ENCODE assay signal across 8 cellular contexts in the genomic region with DNA sequence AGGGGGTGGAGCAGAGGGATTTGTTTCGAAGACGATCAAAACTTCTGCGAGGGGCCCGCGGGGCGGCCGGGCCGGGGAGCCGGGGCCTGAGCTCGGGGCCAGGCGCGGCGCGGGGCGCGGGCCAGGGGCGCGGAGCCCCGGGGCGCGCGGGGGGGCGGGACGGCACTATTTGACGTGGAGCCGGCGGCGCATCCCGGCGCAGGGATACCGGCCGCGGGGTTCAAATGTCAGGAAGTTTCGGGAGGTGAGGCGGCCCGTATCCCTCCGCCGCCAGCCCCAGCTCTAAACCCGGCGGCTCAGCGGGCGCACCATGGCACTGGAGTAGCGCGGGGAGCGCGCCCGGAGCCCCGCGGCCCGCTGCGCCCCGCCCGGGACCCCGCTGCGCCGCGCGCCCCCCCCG. TPM values are rescaled to one million over a fixed set of nuclear protein-coding genes. Genes with fewer than 3 reads are reported as not detected.
DNase-seq lines count a peak whose midpoint lies in the region; ATAC-seq and TF ChIP-seq lines count a peak whose summit lies in the region.

TSS of gene LMX1B (plus strand) at position 273 of the 400 bp plus-strand sequence. CDS start 522 bp downstream, outside the sequence.

- H3K23me2 ChIP-seq in H9 (ENCODE audit: insufficient read length, low read depth, low read length, poor library complexity, severe bottlenecking), result peaks cover 28% of the 10 kb centered on the region

- peaks cover 0 to 4% of the 10 kb centered on the region in 2 experiments; a peak in 1 of 5 replicates for H3K9me3 Mint-ChIP-seq in H9
- no peaks in the 10 kb centered on the region for H3K9me3 Mint-ChIP-seq in activated naive CD8-positive, alpha-beta T cell treated with anti-CD3 and anti-CD28 coated beads, Interleukin-2, amount 50 U/mL, for 24 hours

- H3K18ac ChIP-seq in H9 (ENCODE audit: insufficient read length, low read depth, low read length), result no peak within 1 kb of the TSS

- H2AFZ ChIP-seq in H9 (ENCODE audit: low read length), result no peak within 1 kb of the TSS

- no peak within 1 kb of the TSS for H4K91ac ChIP-seq in H9 (ENCODE audit: insufficient read length, low read depth, low read length)

- DNase-seq in ACHN, result peak; percentile 68
- DNase-seq in H9, result peak; percentile 72
- no peak for DNase-seq in activated naive CD8-positive, alpha-beta T cell treated with anti-CD3 and anti-CD28 coated beads, Interleukin-2, amount 50 U/mL, for 24 hours
- peak; percentile 56 for DNase-seq in iris pigment epithelial cell (ENCODE audit: low read depth)
- DNase-seq in DMS79 treated with DMSO at 0.1 percent for 48 hours (lab: John Stamatoyannopoulos, UW), result no peak
- no peak for DNase-seq in activated CD4-positive, CD25-positive, alpha-beta regulatory T cell (lab: John Stamatoyannopoulos, UW)
- no peak for DNase-seq in NCI-H2107 (lab: John Stamatoyannopoulos, UW)

- H3K23ac ChIP-seq in H9 (ENCODE audit: insufficient read length, low read depth, low read length), result no peak within 1 kb of the TSS

- H3K4ac ChIP-seq in H9 (ENCODE audit: low read depth, low read length), result no peak within 1 kb of the TSS

- no peak within 1 kb of the TSS for H2AK5ac ChIP-seq in H9 (ENCODE audit: insufficient read length, low read length)

- no peak within 1 kb of the TSS; a peak in 1 of 7 replicates for H3K27ac Mint-ChIP-seq in H9
- no peak within 1 kb of the TSS for H3K27ac Mint-ChIP-seq in activated naive CD8-positive, alpha-beta T cell treated with anti-CD3 and anti-CD28 coated beads, Interleukin-2, amount 50 U/mL, for 24 hours

- WGBS in H9 (ENCODE audit: extremely low coverage, insufficient read length, low lambda C conversion rate), result no CpG with 5 or more reads among the region's 59 CpGs

- H3K27me3 ChIP-seq in H9 (ENCODE audit: insufficient read depth, low read length), result peaks cover 87% of the 10 kb centered on the region

- no peak within 1 kb of the TSS for H2BK12ac ChIP-seq in H9 (ENCODE audit: insufficient read length, low read depth, low read length)

- no peaks in the 10 kb centered on the region for H4K20me1 ChIP-seq in H9 (ENCODE audit: control insufficient read depth, insufficient read depth, insufficient read length)

- H3K4me1 Mint-ChIP-seq in H9, result peaks cover 42 to 58% of the 10 kb centered on the region in 2 experiments
- peaks cover 28% of the 10 kb centered on the region for H3K4me1 Mint-ChIP-seq in activated naive CD8-positive, alpha-beta T cell treated with anti-CD3 and anti-CD28 coated beads, Interleukin-2, amount 50 U/mL, for 24 hours

- H3K56ac ChIP-seq in H9 (ENCODE audit: insufficient read length, low read depth, low read length), result no peak within 1 kb of the TSS

- H3K4me2 ChIP-seq in H9 (ENCODE audit: insufficient read depth, insufficient read length, low read length), result peak within 1 kb of the TSS; percentile 64

- in situ Hi-C loops in ACHN (cut with HindIII; ENCODE audit: low pct_ligation_motif_present, low pct_unique_long_range_greater_than_20kb, low sequenced_read_pairs), result no loop called here

- H3K4me1 ChIP-seq in H9 (ENCODE audit: insufficient read depth, low read length), result peaks cover 3% of the 10 kb centered on the region; the same call in 1 of the 2 replicates

- H3K36me3 Mint-ChIP-seq in H9 (ENCODE audit: insufficient read depth in 1 of 3, low read depth in 3 of 3), result no peaks in the 10 kb centered on the region
- no peaks in the 10 kb centered on the region for H3K36me3 Mint-ChIP-seq in activated naive CD8-positive, alpha-beta T cell treated with anti-CD3 and anti-CD28 coated beads, Interleukin-2, amount 50 U/mL, for 24 hours (ENCODE audit: low read depth)

- no peak within 1 kb of the TSS for H3T11ph ChIP-seq in H9 (ENCODE audit: low read length)

- no peak within 1 kb of the TSS for H2BK15ac ChIP-seq in H9 (ENCODE audit: low read depth, low read length)

- no peak within 1 kb of the TSS for H4K5ac ChIP-seq in H9 (ENCODE audit: insufficient read length, low read depth, low read length)

- H3K79me2 ChIP-seq in H9 (ENCODE audit: insufficient read depth, low read length), result no peaks in the 10 kb centered on the region

- H3K27ac ChIP-seq in H9 (ENCODE audit: insufficient read length, low read depth, low read length), result no peak within 1 kb of the TSS

- no peak within 1 kb of the TSS; the same call in 1 of the 2 replicates for H3K14ac ChIP-seq in H9 (ENCODE audit: insufficient read depth, low read length)

- H3K27me3 Mint-ChIP-seq in H9 (ENCODE audit: low read depth), result peaks cover 92% of the 10 kb centered on the region
- peaks cover 76% of the 10 kb centered on the region for H3K27me3 Mint-ChIP-seq in activated naive CD8-positive, alpha-beta T cell treated with anti-CD3 and anti-CD28 coated beads, Interleukin-2, amount 50 U/mL, for 24 hours

- no peak for ATAC-seq in activated naive CD8-positive, alpha-beta T cell treated with anti-CD3 and anti-CD28 coated beads, Interleukin-2, amount 50 U/mL, for 24 hours
- ATAC-seq in HG03280 (IDR thresholded peaks at IDR 0.05; ENCODE audit: unreplicated experiment), result no peak

- no peak within 1 kb of the TSS for H2BK5ac ChIP-seq in H9 (ENCODE audit: insufficient read length, low read length)

- H2BK120ac ChIP-seq in H9 (ENCODE audit: low read depth, low read length, poor library complexity, severe bottlenecking), result no peak within 1 kb of the TSS

- no peaks in the 10 kb centered on the region for H3K9me3 ChIP-seq in H9 (ENCODE audit: control insufficient read depth, low read depth, low read length)

- no peak for TF ChIP-seq CTCF in H9 (conservative IDR thresholded peaks at IDR 0.05)

- H3K9ac ChIP-seq in H9 (ENCODE audit: extremely low read depth, insufficient read length, low read length), result no peak within 1 kb of the TSS

- no peaks in the 10 kb centered on the region for H3K79me1 ChIP-seq in H9 (ENCODE audit: insufficient read depth, low read depth, low read length, poor library complexity, severe bottlenecking)

- no peak within 1 kb of the TSS for H4K8ac ChIP-seq in H9 (replicated peaks; ENCODE audit: insufficient read length, low read depth, low read length)

- no peak within 1 kb of the TSS for H2BK20ac ChIP-seq in H9 (ENCODE audit: low read depth, low read length, poor library complexity, severe bottlenecking)

- peak within 1 kb of the TSS; percentile 50 to 82 for H3K4me3 Mint-ChIP-seq in H9
- H3K4me3 Mint-ChIP-seq in activated naive CD8-positive, alpha-beta T cell treated with anti-CD3 and anti-CD28 coated beads, Interleukin-2, amount 50 U/mL, for 24 hours, result peak within 1 kb of the TSS; percentile 48

RNA-seq across cellular contexts. Expression of gene LMX1B, which starts in this region (rescaled TPM):
- 0.70 and 0.85 TPM in 2 replicates for total RNA-seq in H9 (2021)

Comparison
In these comparisons a context has a peak if more than half of its experiments do, and no peak if none do; other contexts are left out.
1. Peak in DNase-seq and H3K4me2 ChIP-seq in H9; RNA of the gene not detected or under 1 TPM.
2. DNase-seq: peak in ACHN (single experiment) and iris pigment epithelial cell (single experiment); none in activated naive CD8-positive, alpha-beta T cell treated with anti-CD3 and anti-CD28 coated beads, Interleukin-2, amount 50 U/mL, for 24 hours (single experiment), DMS79 treated with DMSO at 0.1 percent for 48 hours (single experiment), activated CD4-positive, CD25-positive, alpha-beta regulatory T cell (0 of 4) and NCI-H2107 (single experiment).